ENCODE assay signal across 9 cellular contexts in genomic region chr1:15231714-15232201, GRCh38. TPM values are rescaled to one million over a fixed set of nuclear protein-coding genes. Genes with fewer than 3 reads are reported as not detected.
DNase-seq lines count a peak whose midpoint lies in the region; ATAC-seq and TF ChIP-seq lines count a peak whose summit lies in the region.
"Had no signal": no experiment of that assay in that cellular context is flagged by ENCODE, and none has a peak within 500 bp of the region (broad histone marks: within the 10 kb centered on the region; RNA-seq: fewer than 3 reads in every experiment).

No MANE protein-coding gene starts in this region.

- no peak overlapping the region for H3K4me3 Mint-ChIP-seq in stimulated activated effector memory CD8-positive, alpha-beta T cell treated with anti-CD3 and anti-CD28 coated beads, Interleukin-12 subunit alpha, Interleukin-12 subunit beta, amount 100 ng/mL, for 72 hours

- no peak overlapping the region for H3K4me3 ChIP-seq in A673 (ENCODE audit: low read depth, low read length, poor library complexity, severe bottlenecking)

- peak; percentile 16 for DNase-seq in activated T-cell treated with anti-CD3 and anti-CD28 coated beads for 48 hours (ENCODE audit: low read depth)
- no peak for DNase-seq in activated T-cell treated with anti-CD3 and anti-CD28 coated beads, Interleukin-2, amount 50 U/mL, for 1 hour
- DNase-seq in activated CD4-positive, alpha-beta T cell treated with anti-CD3 and anti-CD28 coated beads, Interleukin-2, amount 50 U/mL, for 48 hours: peak; percentile 37 to 53
- peak in 1 of 2 donors; percentile 55 for DNase-seq in stimulated activated effector memory CD8-positive, alpha-beta T cell treated with anti-CD3 and anti-CD28 coated beads, Interleukin-12 subunit alpha, Interleukin-12 subunit beta, amount 100 ng/mL, for 72 hours (ENCODE audit: low spot score in 2 of 2)
- no peak for DNase-seq in A673 (ENCODE audit: low spot score)
- DNase-seq in NCI-H1105 treated with DMSO at 0.1 percent for 48 hours (lab: John Stamatoyannopoulos, UW): no peak
- no peak for DNase-seq in NCI-H748 treated with DMSO at 0.1 percent for 48 hours (lab: John Stamatoyannopoulos, UW)
- DNase-seq: NCI-H2029 treated with DMSO at 0.1 percent for 48 hours had no signal

- no peaks in the 10 kb centered on the region for H3K9me3 ChIP-seq in A673 (ENCODE audit: low read depth, low read length, poor library complexity, severe bottlenecking)

- no peaks in the 10 kb centered on the region for H3K36me3 ChIP-seq in A673 (ENCODE audit: insufficient read depth, low read length, poor library complexity, severe bottlenecking)

- no peak for TF ChIP-seq CTCF in A673 (conservative IDR thresholded peaks at IDR 0.05; ENCODE audit: low read depth, low read length)

- peak; percentile 90 for ATAC-seq in HG03064 (IDR thresholded peaks at IDR 0.05; ENCODE audit: low read depth, unreplicated experiment)
- peak; percentile 98 for ATAC-seq in stimulated activated effector memory CD8-positive, alpha-beta T cell treated with anti-CD3 and anti-CD28 coated beads, Interleukin-12 subunit alpha, Interleukin-12 subunit beta, amount 100 ng/mL, for 72 hours

- no peak overlapping the region for H3K27ac Mint-ChIP-seq in stimulated activated effector memory CD8-positive, alpha-beta T cell treated with anti-CD3 and anti-CD28 coated beads, Interleukin-12 subunit alpha, Interleukin-12 subunit beta, amount 100 ng/mL, for 72 hours

- H3K27me3 ChIP-seq in A673 (replicated peaks; ENCODE audit: insufficient read depth, low read depth, low read length, poor library complexity): no peaks in the 10 kb centered on the region

- no peak overlapping the region for H3K27ac ChIP-seq in A673 (ENCODE audit: low read depth, low read length, poor library complexity, severe bottlenecking)

- BruUV-seq in A673 (replicated peaks; lab: Mats Ljungman, UMichigan): no TSS peak

- intact Hi-C loops in A673 (cut with micrococcal nuclease; ENCODE audit: unreplicated experiment): no loop called here

- H3K4me1 ChIP-seq in A673 (ENCODE audit: insufficient read depth, low read length, poor library complexity, severe bottlenecking): no peaks in the 10 kb centered on the region

- H3K36me3 Mint-ChIP-seq in stimulated activated effector memory CD8-positive, alpha-beta T cell treated with anti-CD3 and anti-CD28 coated beads, Interleukin-12 subunit alpha, Interleukin-12 subunit beta, amount 100 ng/mL, for 72 hours: no peaks in the 10 kb centered on the region

- peaks cover 20% of the 10 kb centered on the region for H3K4me1 Mint-ChIP-seq in stimulated activated effector memory CD8-positive, alpha-beta T cell treated with anti-CD3 and anti-CD28 coated beads, Interleukin-12 subunit alpha, Interleukin-12 subunit beta, amount 100 ng/mL, for 72 hours

- CTCF ChIA-PET in A673 (lab: Charles Lee): no interaction called here

- H3K9me3 Mint-ChIP-seq in stimulated activated effector memory CD8-positive, alpha-beta T cell treated with anti-CD3 and anti-CD28 coated beads, Interleukin-12 subunit alpha, Interleukin-12 subunit beta, amount 100 ng/mL, for 72 hours: no peaks in the 10 kb centered on the region

- POLR2A ChIA-PET in A673 (lab: Charles Lee; ENCODE audit: low non-redundant PET): no interaction called here

RNA-seq across cellular contexts. Expression of gene FHAD1, which starts 15.3 kb away (rescaled TPM):
- 2.0 and 2.7 TPM in 2 replicates for total RNA-seq in A673 (2021)

Comparison
In these comparisons a context has a peak if more than half of its experiments do, and no peak if none do; other contexts are left out.
1. DNase-seq: peak in activated T-cell treated with anti-CD3 and anti-CD28 coated beads for 48 hours (single experiment) and activated CD4-positive, alpha-beta T cell treated with anti-CD3 and anti-CD28 coated beads, Interleukin-2, amount 50 U/mL, for 48 hours (2 of 2); none in activated T-cell treated with anti-CD3 and anti-CD28 coated beads, Interleukin-2, amount 50 U/mL, for 1 hour (single experiment), A673 (single experiment), NCI-H1105 treated with DMSO at 0.1 percent for 48 hours (single experiment) and NCI-H748 treated with DMSO at 0.1 percent for 48 hours (single experiment).